10 cellular contexts compared by ENCODE assay signal in genomic region chr11:1352696-1353382, GRCh38.
"Had no signal": no experiment of that assay in that cellular context is flagged by ENCODE, and none has a peak within 500 bp of the region (broad histone marks: within the 10 kb centered on the region; RNA-seq: fewer than 3 reads in every experiment).

No MANE protein-coding gene starts in this region.

- H3K4me3 ChIP-seq: gastroesophageal sphincter, left lung, tibial nerve had no signal

- DNase-seq: activated CD8-positive, alpha-beta memory T cell treated with anti-CD3 and anti-CD28 coated beads, Interleukin-2, amount 50 U/mL, for 48 hours; activated CD8-positive, alpha-beta T cell treated with anti-CD3 and anti-CD28 coated beads for 36 hours; activated naive CD4-positive, alpha-beta T cell treated with anti-CD3 and anti-CD28 coated beads for 36 hours; central memory CD4-positive, alpha-beta T cell; effector memory CD4-positive, alpha-beta T cell; left lung; T-cell; T1000 had no signal

- H3K9me3 ChIP-seq: gastroesophageal sphincter, left lung, tibial nerve had no signal

- H3K4me1 ChIP-seq: gastroesophageal sphincter, left lung, tibial nerve had no signal

- H3K27ac ChIP-seq: gastroesophageal sphincter, left lung, tibial nerve had no signal

- ATAC-seq: activated CD8-positive, alpha-beta T cell treated with anti-CD3 and anti-CD28 coated beads for 36 hours; gastroesophageal sphincter; left lung; T-cell had no signal

- H3K36me3 ChIP-seq: gastroesophageal sphincter, left lung, tibial nerve had no signal
